23 cellular contexts compared by ENCODE assay signal in genomic region chr2:118803012-118803411, GRCh38.
"Had no signal": no experiment of that assay in that cellular context is flagged by ENCODE, and none has a peak within 500 bp of the region (broad histone marks: within the 10 kb centered on the region; RNA-seq: fewer than 3 reads in every experiment).

No MANE protein-coding gene starts in this region.

- ATAC-seq: activated CD4-positive, CD25-positive, alpha-beta regulatory T cell treated with anti-CD3 and anti-CD28 coated beads, Interleukin-2, amount 50 U/mL, for 24 hours; activated CD8-positive, alpha-beta T cell treated with anti-CD3 and anti-CD28 coated beads for 36 hours; PC-3; SK-N-SH treated with all-trans-retinoic acid at 6 μM for 48 hours; T-helper 17 cell had no signal

- DNase-seq: activated CD4-positive, alpha-beta T cell treated with anti-CD3 and anti-CD28 coated beads for 4 hours; activated CD8-positive, alpha-beta memory T cell treated with anti-CD3 and anti-CD28 coated beads, Interleukin-2, amount 50 U/mL, for 4 hours; activated CD8-positive, alpha-beta T cell treated with anti-CD3 and anti-CD28 coated beads for 36 hours; activated naive CD4-positive, alpha-beta T cell treated with anti-CD3 and anti-CD28 coated beads, Interleukin-2, amount 50 U/mL, for 16 hours; activated naive CD8-positive, alpha-beta T cell treated with anti-CD3 and anti-CD28 coated beads, Interleukin-2, amount 10 ng/mL, durations not matched to agents 7 days and 5 days; adrenal gland; anterior cingulate cortex; central memory CD4-positive, alpha-beta T cell; NCI-H1048; NCI-H146; NCI-H187 treated with DMSO at 0.1 percent for 48 hours; NCI-H2081 treated with DMSO at 0.1 percent for 48 hours; NCI-H2227 treated with DMSO at 0.1 percent for 48 hours; NCI-H446 treated with DMSO at 0.1 percent for 48 hours; NCI-H524 treated with DMSO at 0.1 percent for 48 hours; NCI-H82; PC-3; SHP77; SW 1271; T-helper 17 cell; T1000 had no signal
